ENCODE assay signal across 1 cellular context in genomic region chr2:218418717-218419458, GRCh38.
TF ChIP-seq lines count a peak whose summit lies in the region.

Gene VIL1 (plus strand): TSS chr2:218419123. CDS start chr2:218423779, 4,656 bp downstream.

TF ChIP-seq in HepG2, 621 proteins besides CTCF, POLR2A, EP300 and RAD21 (continued from another document):
- TF ChIP-seq AHDC1 (CRISPR knock-in tag; IDR thresholded peaks at IDR 0.05; ENCODE audit: borderline replicate concordance) = peak; percentile 81; the same call in 1 of the 2 replicates
- TF ChIP-seq POLR2G (IDR thresholded peaks at IDR 0.05; ENCODE audit: low read depth, low read length) = peak; percentile 96
- peak; percentile 75 for TF ChIP-seq SALL1 (CRISPR knock-in tag; IDR thresholded peaks at IDR 0.05)
- TF ChIP-seq BCL3 (CRISPR knock-in tag; IDR thresholded peaks at IDR 0.05) = no peak
- 0 out of 2 replicates have a peak, but pooled peaks have one; percentile 43 for TF ChIP-seq ZNF333 (CRISPR knock-in tag; IDR thresholded peaks at IDR 0.05; ENCODE audit: borderline replicate concordance)
- TF ChIP-seq ZMAT3 (CRISPR knock-in tag; conservative IDR thresholded peaks at IDR 0.05) = peak; percentile 93; the same call in 1 of the 2 replicates
- peak; percentile 73; the same call in 1 of the 2 replicates for TF ChIP-seq TARDBP (CRISPR knock-in tag; IDR thresholded peaks at IDR 0.05)
- TF ChIP-seq CAMTA2 (CRISPR knock-in tag; IDR thresholded peaks at IDR 0.05; ENCODE audit: borderline replicate concordance) = peak; percentile 51; the same call in 1 of the 2 replicates
- 0 out of 2 replicates have a peak, but pooled peaks have one; percentile 15 for TF ChIP-seq ZNF546 (CRISPR knock-in tag; conservative IDR thresholded peaks at IDR 0.05)
- TF ChIP-seq ZNF746 (CRISPR knock-in tag; IDR thresholded peaks at IDR 0.05) = peak; percentile 82
- TF ChIP-seq RCOR2 (CRISPR knock-in tag; IDR thresholded peaks at IDR 0.05) = peak; percentile 63; the same call in 1 of the 2 replicates
- peak; percentile 68 for TF ChIP-seq DBP (CRISPR knock-in tag; IDR thresholded peaks at IDR 0.05; ENCODE audit: not compliant biosample characterization)
- 0 out of 2 replicates have a peak, but pooled peaks have one; percentile 62 for TF ChIP-seq ZNF512B (CRISPR knock-in tag; IDR thresholded peaks at IDR 0.05; ENCODE audit: borderline replicate concordance)
- peak; percentile 93 for TF ChIP-seq YEATS4 (CRISPR knock-in tag; IDR thresholded peaks at IDR 0.05; ENCODE audit: borderline replicate concordance)
- TF ChIP-seq KDM6A (CRISPR knock-in tag; IDR thresholded peaks at IDR 0.05; ENCODE audit: low read depth) = peak; percentile 89
- TF ChIP-seq MBNL3 (CRISPR knock-in tag; conservative IDR thresholded peaks at IDR 0.05) = no peak
- TF ChIP-seq DPF2 (CRISPR knock-in tag; IDR thresholded peaks at IDR 0.05; ENCODE audit: borderline replicate concordance, low read depth) = peak; percentile 54; the same call in 1 of the 2 replicates
- TF ChIP-seq HNF4A (CRISPR knock-in tag; IDR thresholded peaks at IDR 0.05) = peak; percentile 97
- TF ChIP-seq NFYC (CRISPR knock-in tag; IDR thresholded peaks at IDR 0.05) = peak; percentile 52
- TF ChIP-seq KLF6 (CRISPR knock-in tag; IDR thresholded peaks at IDR 0.05) = peak; percentile 75; the same call in 1 of the 2 replicates
- TF ChIP-seq REXO4 (CRISPR knock-in tag; IDR thresholded peaks at IDR 0.05; ENCODE audit: borderline replicate concordance) = no peak
- TF ChIP-seq ETV6 (CRISPR knock-in tag; conservative IDR thresholded peaks at IDR 0.05) = no peak
- TF ChIP-seq THAP8 (CRISPR knock-in tag; IDR thresholded peaks at IDR 0.05; ENCODE audit: borderline replicate concordance) = no peak
- TF ChIP-seq ZNF138 (CRISPR knock-in tag; IDR thresholded peaks at IDR 0.05; ENCODE audit: low read depth) = peak; percentile 54
- peak; percentile 77 for TF ChIP-seq ZSCAN25 (CRISPR knock-in tag; IDR thresholded peaks at IDR 0.05)
- TF ChIP-seq NCOA5 (CRISPR knock-in tag; IDR thresholded peaks at IDR 0.05) = no peak
- peak; percentile 92 for TF ChIP-seq ZFX (CRISPR knock-in tag; IDR thresholded peaks at IDR 0.05; ENCODE audit: low read depth)
- TF ChIP-seq ZNF7 (CRISPR knock-in tag; IDR thresholded peaks at IDR 0.05) = 0 out of 2 replicates have a peak, but pooled peaks have one; percentile 32
- TF ChIP-seq CCDC6 (CRISPR knock-in tag; IDR thresholded peaks at IDR 0.05) = peak; percentile 26; the same call in 1 of the 2 replicates
- TF ChIP-seq MTF1 (CRISPR knock-in tag; IDR thresholded peaks at IDR 0.05) = no peak
- TF ChIP-seq HIC2 (CRISPR knock-in tag; IDR thresholded peaks at IDR 0.05; ENCODE audit: low read depth) = peak; percentile 76; the same call in 1 of the 2 replicates
- no peak for TF ChIP-seq ZNF792 (CRISPR knock-in tag; IDR thresholded peaks at IDR 0.05)
- no peak for TF ChIP-seq RFXANK (CRISPR knock-in tag; IDR thresholded peaks at IDR 0.05)
- peak; percentile 57 for TF ChIP-seq ETV5 (CRISPR knock-in tag; IDR thresholded peaks at IDR 0.05; ENCODE audit: borderline replicate concordance)
- TF ChIP-seq KLF15 (CRISPR knock-in tag; IDR thresholded peaks at IDR 0.05; ENCODE audit: borderline replicate concordance) = 0 out of 2 replicates have a peak, but pooled peaks have one; percentile 20
- TF ChIP-seq BRCA1 (CRISPR knock-in tag; IDR thresholded peaks at IDR 0.05) = peak; percentile 27; the same call in 1 of the 2 replicates
- peak; percentile 100 for TF ChIP-seq HNF4G (IDR thresholded peaks at IDR 0.05; ENCODE audit: borderline replicate concordance, low read depth, low read length)
- peak; percentile 99 for TF ChIP-seq HNF4G (CRISPR knock-in tag; IDR thresholded peaks at IDR 0.05; ENCODE audit: borderline replicate concordance, low read depth)
- TF ChIP-seq FOSL2 (CRISPR knock-in tag; IDR thresholded peaks at IDR 0.05) = peak; percentile 60
- 0 out of 2 replicates have a peak, but pooled peaks have one; percentile 55 for TF ChIP-seq ZHX1 (CRISPR knock-in tag; IDR thresholded peaks at IDR 0.05; ENCODE audit: low read depth)
- TF ChIP-seq HOXA3 (CRISPR knock-in tag; IDR thresholded peaks at IDR 0.05) = peak; percentile 85
- peak; percentile 98 for TF ChIP-seq ZNF264 (CRISPR knock-in tag; IDR thresholded peaks at IDR 0.05)
- peak; percentile 46 for TF ChIP-seq SKI (IDR thresholded peaks at IDR 0.05; ENCODE audit: partially characterized antibody)
- TF ChIP-seq THRA (CRISPR knock-in tag; IDR thresholded peaks at IDR 0.05; ENCODE audit: borderline replicate concordance) = peak; percentile 69; the same call in 1 of the 2 replicates
- TF ChIP-seq RXRB (CRISPR knock-in tag; IDR thresholded peaks at IDR 0.05; ENCODE audit: borderline replicate concordance) = peak; percentile 80
